ENCODE assay signal across 25 cellular contexts in genomic region chr2:185780890-185781289, GRCh38. TPM values are rescaled to one million over a fixed set of nuclear protein-coding genes. Genes with fewer than 3 reads are reported as not detected.
DNase-seq lines count a peak whose midpoint lies in the region; ATAC-seq and TF ChIP-seq lines count a peak whose summit lies in the region.
"Had no signal": no experiment of that assay in that cellular context is flagged by ENCODE, and none has a peak within 500 bp of the region (broad histone marks: within the 10 kb centered on the region; RNA-seq: fewer than 3 reads in every experiment).

No MANE protein-coding gene starts in this region.

- no TSS peak for BruUV-seq in Calu3 (replicated peaks; lab: Mats Ljungman, UMichigan)

- peak overlapping the region; percentile 34 for H2AFZ ChIP-seq in SU-DHL-6 (ENCODE audit: low read depth, low read length, severe bottlenecking)
- H2AFZ ChIP-seq: PC-9 had no signal

- DNase-seq in ELR (ENCODE audit: low read depth) (peak; percentile 51), NCI-H2171 (lab: John Stamatoyannopoulos, UW) (peak; percentile 3), fibroblast of villous mesenchyme (ENCODE audit: low read depth) (peak; percentile 24), ecto neural progenitor cell (ENCODE audit: low spot score) (no peak), Calu3 (no peak)
- no peak for DNase-seq in stimulated activated CD4-positive, alpha-beta T cell treated with anti-CD3 and anti-CD28 coated beads, Interleukin-4, amount 100 ng/mL, for 24 hours
- DNase-seq: 8988T, ACHN, BE2C, DMS153, GOT3, NCI-H1092, NCI-H1417 treated with DMSO at 0.1 percent for 48 hours, NCI-H1694 treated with DMSO at 0.1 percent for 48 hours, NCI-H2081 treated with DMSO at 0.1 percent for 48 hours, NCI-H526, NCI-H82, PC-9, Right ventricle myocardium superior, RPMI8226 had no signal

- no peaks in the 10 kb centered on the region for H3K27me3 ChIP-seq in SU-DHL-6 (ENCODE audit: low read length)
- H3K27me3 ChIP-seq: BE2C had no signal

- no peaks in the 10 kb centered on the region for H3F3A ChIP-seq in SU-DHL-6 (ENCODE audit: insufficient read depth)

- H3K9me3 ChIP-seq in SU-DHL-6 (ENCODE audit: insufficient read depth, low read length): no peaks in the 10 kb centered on the region
- H3K9me3 ChIP-seq: BE2C had no signal

- no peak overlapping the region for H3K27ac Mint-ChIP-seq in Calu3 (ENCODE audit: unreplicated experiment)
- H3K27ac Mint-ChIP-seq: CD14-positive monocyte had no signal

- H3K36me3 Mint-ChIP-seq in Calu3 (ENCODE audit: insufficient read depth, unreplicated experiment): no peaks in the 10 kb centered on the region
- H3K36me3 Mint-ChIP-seq: CD14-positive monocyte had no signal

- H3K4me1 Mint-ChIP-seq in Calu3 (ENCODE audit: low read depth, unreplicated experiment): no peaks in the 10 kb centered on the region
- H3K4me1 Mint-ChIP-seq: CD14-positive monocyte had no signal

- H3K9me3 Mint-ChIP-seq in Calu3 (ENCODE audit: low read depth, unreplicated experiment): no peaks in the 10 kb centered on the region

- CTCF ChIA-PET in Calu3 (lab: Charles Lee): no interaction called here

- H3K4me3 ChIP-seq in SU-DHL-6 (ENCODE audit: insufficient read depth, low read length, poor library complexity, severe bottlenecking) (no peak overlapping the region), fibroblast of villous mesenchyme (ENCODE audit: low read depth, low read length) (no peak overlapping the region)
- H3K4me3 ChIP-seq: PC-9 had no signal

- TF ChIP-seq CTCF in SU-DHL-6 (IDR thresholded peaks at IDR 0.05; ENCODE audit: insufficient read depth, low read length, poor library complexity, severe bottlenecking) (no peak), fibroblast of villous mesenchyme (IDR thresholded peaks at IDR 0.05; ENCODE audit: insufficient read depth, low read depth, low read length) (no peak), Calu3 (IDR thresholded peaks at IDR 0.05; ENCODE audit: unreplicated experiment) (no peak)

- no peaks in the 10 kb centered on the region for H3K79me2 ChIP-seq in SU-DHL-6 (ENCODE audit: insufficient read depth, low read length)

- no peaks in the 10 kb centered on the region for H3K9me2 ChIP-seq in SU-DHL-6 (replicated peaks; ENCODE audit: insufficient read depth, low read length)

- no peak overlapping the region for H3K27ac ChIP-seq in SU-DHL-6 (ENCODE audit: low read depth, low read length)
- H3K27ac ChIP-seq: PC-9 had no signal

- no peaks in the 10 kb centered on the region for H3K27me3 Mint-ChIP-seq in Calu3 (ENCODE audit: unreplicated experiment)

- ATAC-seq in HG02981 (IDR thresholded peaks at IDR 0.05; ENCODE audit: unreplicated experiment): no peak
- ATAC-seq: HCT116 had no signal

- H4K20me1 ChIP-seq in SU-DHL-6 (ENCODE audit: low read depth, low read length): no peaks in the 10 kb centered on the region

- H3K4me2 ChIP-seq in SU-DHL-6 (ENCODE audit: low read depth, low read length, poor library complexity, severe bottlenecking): peak overlapping the region; percentile 5
- H3K4me2 ChIP-seq: PC-9 had no signal

- H3K36me3 ChIP-seq in SU-DHL-6 (ENCODE audit: low read length): no peaks in the 10 kb centered on the region
- H3K36me3 ChIP-seq: BE2C had no signal

- intact Hi-C loops in Calu3 (cut with micrococcal nuclease; ENCODE audit: unreplicated experiment): no loop called here

- H3K9ac ChIP-seq in SU-DHL-6 (ENCODE audit: low read length): no peak overlapping the region

- no peak overlapping the region for H3K4me3 Mint-ChIP-seq in Calu3 (ENCODE audit: low read depth, unreplicated experiment)
- H3K4me3 Mint-ChIP-seq: CD14-positive monocyte had no signal

RNA-seq across cellular contexts. Expression of gene FSIP2, which starts 42.3 kb away (rescaled TPM):
- total RNA-seq in fibroblast of villous mesenchyme (under 0.01 and 0.86 TPM in 2 replicates), Calu3 (2022) (0.27 and 0.35 TPM in 2 replicates)
- total RNA-seq: SK-MEL-5 had no signal

Comparison
In these comparisons a context has a peak if more than half of its experiments do, and no peak if none do; other contexts are left out.
1. DNase-seq: peak in ELR (single experiment), NCI-H2171 (single experiment) and fibroblast of villous mesenchyme (single experiment); none in stimulated activated CD4-positive, alpha-beta T cell treated with anti-CD3 and anti-CD28 coated beads, Interleukin-4, amount 100 ng/mL, for 24 hours (single experiment), ecto neural progenitor cell (single experiment) and Calu3 (single experiment).